In genomic region chr22:43243275-43243768, GRCh38 we compare ENCODE assay signal across 7 cellular contexts.
"Had no signal": no experiment of that assay in that cellular context is flagged by ENCODE, and none has a peak within 500 bp of the region (broad histone marks: within the 10 kb centered on the region; RNA-seq: fewer than 3 reads in every experiment).

No MANE protein-coding gene starts in this region.

- H3K4me3 Mint-ChIP-seq: GM23338, H9, IgD-negative memory B cell had no signal

- DNase-seq: H9, HCEC 1CT had no signal

- H3K36me3 Mint-ChIP-seq: IgD-negative memory B cell had no signal

- ATAC-seq: GM23338 had no signal

- H2AFZ ChIP-seq: GM23338 had no signal

- H3K9me3 Mint-ChIP-seq: GM23338, H9, IgD-negative memory B cell had no signal

- H3K27ac Mint-ChIP-seq: GM23338, H9, IgD-negative memory B cell had no signal

- H3K4me1 Mint-ChIP-seq: GM23338 had no signal

- FAIRE-seq: H1, H54, HTR-8/SVneo had no signal

- H3K4me3 ChIP-seq: GM23338 had no signal

- H3K4me2 ChIP-seq: GM23338 had no signal
